In the genomic region with DNA sequence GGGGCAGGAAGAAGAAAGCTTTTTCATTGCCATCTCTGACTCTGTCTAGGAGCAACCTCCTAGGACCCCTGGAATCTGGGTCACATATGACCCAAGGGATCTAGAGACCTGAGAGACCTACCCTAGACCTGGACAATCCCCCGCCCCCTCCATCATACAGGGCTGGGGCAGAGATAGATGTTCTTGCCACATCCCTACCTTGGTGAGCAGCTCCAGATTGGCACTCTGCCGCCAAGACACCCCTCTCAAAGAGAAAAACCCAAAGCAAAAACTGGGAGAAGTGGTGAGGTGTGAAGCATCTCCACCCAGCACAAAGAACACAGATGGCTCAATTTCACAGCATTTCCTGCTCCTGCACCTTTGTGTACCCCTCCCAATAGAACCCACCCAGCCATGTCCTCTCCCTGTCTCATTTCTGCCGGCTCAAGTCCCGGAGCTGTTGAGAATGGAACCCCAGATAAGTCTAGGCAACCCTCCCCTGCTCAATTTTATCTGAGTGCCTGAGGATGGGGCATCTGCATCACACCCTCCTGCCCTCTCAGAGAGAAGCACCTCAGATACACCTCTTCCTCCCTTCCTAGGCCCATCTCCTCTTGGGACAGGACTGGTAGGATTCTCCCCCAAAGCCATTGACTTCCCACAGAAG, we compare ENCODE assay signal across 8 cellular contexts. TPM values are rescaled to one million over a fixed set of nuclear protein-coding genes. Genes with fewer than 3 reads are reported as not detected.
DNase-seq lines count a peak whose midpoint lies in the region; ATAC-seq and TF ChIP-seq lines count a peak whose summit lies in the region.

No MANE protein-coding gene starts in this region.

- H3K4me3 Mint-ChIP-seq in CD4-positive, CD25-positive, alpha-beta regulatory T cell, result peak overlapping the region; percentile 97 to 99 (median 98)
- peak overlapping the region; percentile 67 for H3K4me3 Mint-ChIP-seq in dendritic cell treated with granulocyte-macrophage colony-stimulating factor and Interleukin-4, amounts not matched to agents 40 ng/mL and 50 ng/mL, for 4 days
- H3K4me3 Mint-ChIP-seq in nephron progenitor cell, result peak overlapping the region; percentile 88

- H3K9ac ChIP-seq in MM.1S (ENCODE audit: low read length), result peak overlapping the region; percentile 72

- H3K79me2 ChIP-seq in MM.1S (ENCODE audit: low read length), result peaks cover 50% of the 10 kb centered on the region

- H2AFZ ChIP-seq in MM.1S (ENCODE audit: low read length), result peak overlapping the region; percentile 61

- H3K4me1 ChIP-seq in CD4-positive, CD25-positive, alpha-beta regulatory T cell (ENCODE audit: control insufficient read depth, insufficient read depth, low read length, poor library complexity, severe bottlenecking), result peaks cover 77% of the 10 kb centered on the region
- peaks cover 72% of the 10 kb centered on the region for H3K4me1 ChIP-seq in MM.1S (ENCODE audit: low read length)

- H3K4me3 ChIP-seq in CD4-positive, CD25-positive, alpha-beta regulatory T cell (ENCODE audit: low read depth, low read length), result peak overlapping the region; percentile 86
- H3K4me3 ChIP-seq in MM.1S (ENCODE audit: low read length), result peak overlapping the region; percentile 73

- H3F3A ChIP-seq in MM.1S (ENCODE audit: insufficient read depth, low read length), result peaks cover 47% of the 10 kb centered on the region

- intact Hi-C loops in dendritic cell treated with granulocyte-macrophage colony-stimulating factor and Interleukin-4, amounts not matched to agents 40 ng/mL and 50 ng/mL, for 4 days (cut with micrococcal nuclease), result no loop called here

- H4K20me1 ChIP-seq in MM.1S (ENCODE audit: insufficient read depth, low read length), result no peaks in the 10 kb centered on the region

- peak overlapping the region; percentile 95 for H3K4me2 ChIP-seq in MM.1S (ENCODE audit: low read depth, low read length)

- peak in 1 of 3 donors; percentile 31 for DNase-seq in CD4-positive, CD25-positive, alpha-beta regulatory T cell
- DNase-seq in MM.1S (no peak), nephron progenitor cell (no peak)

- peak overlapping the region; percentile 92 to 98 (median 96) for H3K27ac Mint-ChIP-seq in CD4-positive, CD25-positive, alpha-beta regulatory T cell
- no peak overlapping the region for H3K27ac Mint-ChIP-seq in dendritic cell treated with granulocyte-macrophage colony-stimulating factor and Interleukin-4, amounts not matched to agents 40 ng/mL and 50 ng/mL, for 4 days
- H3K27ac Mint-ChIP-seq in nephron progenitor cell, result no peak overlapping the region

- peaks cover 4% of the 10 kb centered on the region for H3K27me3 Mint-ChIP-seq in CD4-positive, CD25-positive, alpha-beta regulatory T cell
- peaks cover 12% of the 10 kb centered on the region for H3K27me3 Mint-ChIP-seq in dendritic cell treated with granulocyte-macrophage colony-stimulating factor and Interleukin-4, amounts not matched to agents 40 ng/mL and 50 ng/mL, for 4 days
- H3K27me3 Mint-ChIP-seq in nephron progenitor cell (ENCODE audit: low read depth, poor library complexity), result peaks cover 20% of the 10 kb centered on the region

- no peaks in the 10 kb centered on the region for H3K9me2 ChIP-seq in MM.1S (replicated peaks; ENCODE audit: insufficient read depth, low read length)

- peaks cover 4% of the 10 kb centered on the region for H3K36me3 Mint-ChIP-seq in CD4-positive, CD25-positive, alpha-beta regulatory T cell
- no peaks in the 10 kb centered on the region for H3K36me3 Mint-ChIP-seq in dendritic cell treated with granulocyte-macrophage colony-stimulating factor and Interleukin-4, amounts not matched to agents 40 ng/mL and 50 ng/mL, for 4 days (ENCODE audit: low read depth)
- H3K36me3 Mint-ChIP-seq in nephron progenitor cell (ENCODE audit: low read depth), result no peaks in the 10 kb centered on the region

- no peak for ATAC-seq in CD4-positive, CD25-positive, alpha-beta regulatory T cell (ENCODE audit: low read depth in 2 of 2)
- ATAC-seq in HG03521 (IDR thresholded peaks at IDR 0.05; ENCODE audit: unreplicated experiment), result no peak
- no peak for ATAC-seq in HG03108 (IDR thresholded peaks at IDR 0.05; ENCODE audit: unreplicated experiment)
- no peak for ATAC-seq in HG03565 (IDR thresholded peaks at IDR 0.05; ENCODE audit: unreplicated experiment)
- ATAC-seq in HG03025 (IDR thresholded peaks at IDR 0.05; ENCODE audit: low FRiP score, unreplicated experiment), result no peak

- no peaks in the 10 kb centered on the region for H3K27me3 ChIP-seq in CD4-positive, CD25-positive, alpha-beta regulatory T cell (ENCODE audit: control insufficient read depth, insufficient read depth, low read length)
- no peaks in the 10 kb centered on the region for H3K27me3 ChIP-seq in MM.1S (replicated peaks; ENCODE audit: insufficient read depth, low read length)

- no peaks in the 10 kb centered on the region for H3K36me3 ChIP-seq in CD4-positive, CD25-positive, alpha-beta regulatory T cell (ENCODE audit: control insufficient read depth, insufficient read depth, low read length)
- H3K36me3 ChIP-seq in MM.1S (replicated peaks; ENCODE audit: insufficient read depth, low read length), result no peaks in the 10 kb centered on the region

- peaks cover 12 to 89% (median 51%) of the 10 kb centered on the region in 4 donors for H3K4me1 Mint-ChIP-seq in CD4-positive, CD25-positive, alpha-beta regulatory T cell
- H3K4me1 Mint-ChIP-seq in dendritic cell treated with granulocyte-macrophage colony-stimulating factor and Interleukin-4, amounts not matched to agents 40 ng/mL and 50 ng/mL, for 4 days (ENCODE audit: low read depth), result peaks cover 84% of the 10 kb centered on the region
- H3K4me1 Mint-ChIP-seq in nephron progenitor cell, result peaks cover 82% of the 10 kb centered on the region

- no peaks in the 10 kb centered on the region for H3K9me3 Mint-ChIP-seq in CD4-positive, CD25-positive, alpha-beta regulatory T cell
- H3K9me3 Mint-ChIP-seq in dendritic cell treated with granulocyte-macrophage colony-stimulating factor and Interleukin-4, amounts not matched to agents 40 ng/mL and 50 ng/mL, for 4 days, result no peaks in the 10 kb centered on the region
- no peaks in the 10 kb centered on the region for H3K9me3 Mint-ChIP-seq in nephron progenitor cell

- TF ChIP-seq CTCF in MM.1S (IDR thresholded peaks at IDR 0.05; ENCODE audit: low read length) (no peak), nephron progenitor cell (IDR thresholded peaks at IDR 0.05) (no peak)

- no peaks in the 10 kb centered on the region for H3K9me3 ChIP-seq in CD4-positive, CD25-positive, alpha-beta regulatory T cell (ENCODE audit: control insufficient read depth in 2 of 2, low read length in 2 of 2)
- H3K9me3 ChIP-seq in MM.1S (replicated peaks; ENCODE audit: insufficient read depth, low read length), result no peaks in the 10 kb centered on the region

- H3K27ac ChIP-seq in CD4-positive, CD25-positive, alpha-beta regulatory T cell (ENCODE audit: insufficient read depth, low read length, poor library complexity, severe bottlenecking), result peak overlapping the region; percentile 87
- H3K27ac ChIP-seq in MM.1S (ENCODE audit: low read length), result peak overlapping the region; percentile 95; the same call in 1 of the 2 replicates

RNA-seq across cellular contexts. Expression of gene KIF21B, which starts 1.2 kb away (rescaled TPM):
- total RNA-seq in CD4-positive, CD25-positive, alpha-beta regulatory T cell, result 96.9 TPM
- 1 to 10 TPM; 2.3 to 3.5 (median 3.0) TPM for polyA plus RNA-seq in CD4-positive, CD25-positive, alpha-beta regulatory T cell

Comparison
In these comparisons a context has a peak if more than half of its experiments do, and no peak if none do; other contexts are left out.
1. H3K27ac Mint-ChIP-seq: peak in CD4-positive, CD25-positive, alpha-beta regulatory T cell (3 of 3); none in dendritic cell treated with granulocyte-macrophage colony-stimulating factor and Interleukin-4, amounts not matched to agents 40 ng/mL and 50 ng/mL, for 4 days (single experiment) and nephron progenitor cell (single experiment).
2. Peak in every context shown above with its lines, with median percentiles within 50 percentile points of each other: H3K4me3 Mint-ChIP-seq.